In the genomic region with DNA sequence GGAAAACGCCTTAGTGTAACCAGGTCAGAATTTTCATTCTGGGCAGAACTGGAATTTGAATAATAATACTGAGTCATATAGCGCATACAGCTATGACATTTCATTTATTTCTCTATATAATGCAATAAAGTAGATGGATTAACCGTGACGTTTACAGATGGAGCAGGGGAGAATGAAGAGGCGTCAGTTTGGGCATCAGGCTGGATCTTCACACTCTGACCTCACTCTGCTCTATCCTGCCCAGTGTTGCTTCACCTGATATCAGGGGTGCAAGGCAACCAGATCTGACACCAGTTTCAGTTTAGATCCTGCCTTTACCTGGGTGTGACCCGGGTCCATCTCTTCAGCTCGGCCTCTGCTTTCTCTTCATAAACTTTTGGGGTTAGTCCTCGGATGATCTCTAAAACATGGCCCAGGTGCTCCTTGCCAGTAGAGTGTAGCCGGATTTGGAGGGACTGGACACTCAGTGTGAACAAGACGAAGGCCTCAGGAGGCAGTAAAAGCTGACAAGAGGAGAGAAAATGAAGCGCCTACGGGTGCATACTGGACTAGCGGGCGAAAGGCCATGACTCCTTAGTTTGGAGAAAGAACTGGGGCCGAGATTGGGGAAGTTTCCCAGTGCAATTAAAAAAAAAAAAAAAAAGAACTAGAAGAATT, we compare ENCODE assay signal across 8 cellular contexts. TPM values are rescaled to one million over a fixed set of nuclear protein-coding genes. Genes with fewer than 3 reads are reported as not detected.
DNase-seq lines count a peak whose midpoint lies in the region; ATAC-seq and TF ChIP-seq lines count a peak whose summit lies in the region.

No MANE protein-coding gene starts in this region.

- WGBS in gastroesophageal sphincter (ENCODE audit: low coverage in 1 of 2), 2 donors, result 16 to 32% methylated on average over 10 to 13 of the region's 15 CpGs
- WGBS in sigmoid colon, 2 donors, result 16 to 27% methylated on average over 15 of the region's 15 CpGs

- H3K9me3 ChIP-seq in BLaER1 treated with 17β-estradiol and CSF1 and Interleukin-3, amounts not matched to agents 10 nM and 100 nM (replicated peaks in 1 of 11), result 0 out of 22 replicates have a peak, but pooled peaks cover 0 to 7% (median 0%) of the 10 kb centered on the region in 11 experiments
- no peaks in the 10 kb centered on the region for H3K9me3 ChIP-seq in gastroesophageal sphincter
- no peaks in the 10 kb centered on the region for H3K9me3 ChIP-seq in sigmoid colon

- intact Hi-C loops in sigmoid colon (cut with DNase I), result loop anchor here (5.0 to 10.0 kb wide), 5 partner anchors 38 to 525 kb away; partner anchors contain the start of genes CASP2, EPHB6, GSTK1 and TCAF1

- no peak for ATAC-seq in gastroesophageal sphincter

- peaks cover 45% of the 10 kb centered on the region for H3K4me1 Mint-ChIP-seq in T-helper 1 cell treated with Interleukin-12 subunit alpha and Interleukin-12 subunit beta and Interleukin-4 antibody, amounts not matched to agents 30 μg/mL and 1 μg/mL, for 36 hours (ENCODE audit: low read depth)

- no peak for TF ChIP-seq POLR2A in gastroesophageal sphincter (IDR thresholded peaks at IDR 0.05)
- no peak for TF ChIP-seq POLR2A in sigmoid colon (IDR thresholded peaks at IDR 0.05)

- peaks cover 5% of the 10 kb centered on the region for H3K36me3 Mint-ChIP-seq in T-helper 1 cell treated with Interleukin-12 subunit alpha and Interleukin-12 subunit beta and Interleukin-4 antibody, amounts not matched to agents 30 μg/mL and 1 μg/mL, for 36 hours (ENCODE audit: low read depth)

- peak overlapping the region; percentile 81 for H3K4me3 Mint-ChIP-seq in T-helper 1 cell treated with Interleukin-12 subunit alpha and Interleukin-12 subunit beta and Interleukin-4 antibody, amounts not matched to agents 30 μg/mL and 1 μg/mL, for 36 hours

- TF ChIP-seq EP300 in gastroesophageal sphincter (IDR thresholded peaks at IDR 0.05) (no peak), sigmoid colon (IDR thresholded peaks at IDR 0.05) (no peak)

- no peaks in the 10 kb centered on the region for H3K9me3 Mint-ChIP-seq in T-helper 1 cell treated with Interleukin-12 subunit alpha and Interleukin-12 subunit beta and Interleukin-4 antibody, amounts not matched to agents 30 μg/mL and 1 μg/mL, for 36 hours

- TF ChIP-seq CTCF in HFF-Myc (IDR thresholded peaks at IDR 0.05; ENCODE audit: low read depth, low read length, missing control alignments) (no peak), gastroesophageal sphincter (IDR thresholded peaks at IDR 0.05) (no peak), sigmoid colon (IDR thresholded peaks at IDR 0.05) (no peak)

- no peaks in the 10 kb centered on the region for H3K27me3 ChIP-seq in BLaER1 treated with 17β-estradiol and CSF1 and Interleukin-3, amounts not matched to agents 10 nM and 100 nM
- H3K27me3 ChIP-seq in gastroesophageal sphincter, result no peaks in the 10 kb centered on the region
- no peaks in the 10 kb centered on the region for H3K27me3 ChIP-seq in sigmoid colon

- H3K4me1 ChIP-seq in BLaER1 treated with 17β-estradiol and CSF1 and Interleukin-3, amounts not matched to agents 10 nM and 100 nM, result peaks cover 49 to 83% (median 72%) of the 10 kb centered on the region in 10 experiments
- H3K4me1 ChIP-seq in gastroesophageal sphincter (peaks cover 0 to 51% (median 28%) of the 10 kb centered on the region in 3 donors), sigmoid colon (peaks cover 0 to 71% (median 60%) of the 10 kb centered on the region in 4 donors)

- peak overlapping the region; percentile 85 to 100 (median 96) for H3K9ac ChIP-seq in BLaER1 treated with 17β-estradiol and CSF1 and Interleukin-3, amounts not matched to agents 10 nM and 100 nM

- peak overlapping the region; percentile 76 for H3K27ac Mint-ChIP-seq in T-helper 1 cell treated with Interleukin-12 subunit alpha and Interleukin-12 subunit beta and Interleukin-4 antibody, amounts not matched to agents 30 μg/mL and 1 μg/mL, for 36 hours

- DNase-seq in HFF-Myc (ENCODE audit: extremely low read depth, low read depth) (no peak), sigmoid colon (no peak), NOMO-1 treated with dmso at 0.1 percent for 144 hours (lab: John Stamatoyannopoulos, UW; ENCODE audit: unreplicated experiment) (no peak), UCSD-AML1 (lab: John Stamatoyannopoulos, UW; ENCODE audit: unreplicated experiment) (no peak), RPMI8226 (no peak)

- H3K4me2 ChIP-seq in BLaER1 treated with 17β-estradiol and CSF1 and Interleukin-3, amounts not matched to agents 10 nM and 100 nM, result peak overlapping the region; percentile 84 to 99 (median 96)

- peak overlapping the region; percentile 88 to 99 (median 95) for H3K27ac ChIP-seq in BLaER1 treated with 17β-estradiol and CSF1 and Interleukin-3, amounts not matched to agents 10 nM and 100 nM
- H3K27ac ChIP-seq in gastroesophageal sphincter (peak overlapping the region; percentile 96 to 100 (median 99)), sigmoid colon (peak overlapping the region; percentile 97 to 100 (median 100))

- H3K36me3 ChIP-seq in BLaER1 treated with 17β-estradiol and CSF1 and Interleukin-3, amounts not matched to agents 10 nM and 100 nM, result peaks cover 0 to 33% (median 22%) of the 10 kb centered on the region in 11 experiments; a peak in 19 of 22 replicates
- H3K36me3 ChIP-seq in gastroesophageal sphincter, result no peaks in the 10 kb centered on the region
- peaks cover 0 to 15% (median 4%) of the 10 kb centered on the region in 4 donors for H3K36me3 ChIP-seq in sigmoid colon

- peaks cover 12 to 33% (median 25%) of the 10 kb centered on the region in 11 experiments; a peak in 18 of 22 replicates for H4K20me1 ChIP-seq in BLaER1 treated with 17β-estradiol and CSF1 and Interleukin-3, amounts not matched to agents 10 nM and 100 nM

- peak overlapping the region; percentile 86 to 100 (median 97) for H3K4me3 ChIP-seq in BLaER1 treated with 17β-estradiol and CSF1 and Interleukin-3, amounts not matched to agents 10 nM and 100 nM
- peak overlapping the region; percentile 96 for H3K4me3 ChIP-seq in HFF-Myc (replicated peaks; ENCODE audit: low read depth, low read length)
- peak overlapping the region; percentile 71 to 99 for H3K4me3 ChIP-seq in gastroesophageal sphincter
- peak overlapping the region; percentile 82 to 100 (median 91) for H3K4me3 ChIP-seq in sigmoid colon

- no peaks in the 10 kb centered on the region for H3K27me3 Mint-ChIP-seq in T-helper 1 cell treated with Interleukin-12 subunit alpha and Interleukin-12 subunit beta and Interleukin-4 antibody, amounts not matched to agents 30 μg/mL and 1 μg/mL, for 36 hours (ENCODE audit: low read depth)

RNA-seq across cellular contexts. Expression of gene ZYX, which starts 1.4 kb away (rescaled TPM):
- 100 to 1,000 TPM; 111 to 389 (median 146) TPM for total RNA-seq in gastroesophageal sphincter
- total RNA-seq in sigmoid colon, result 100 to 1,000 TPM in 2 of 4 donors, 10 to 100 TPM in 2; 67.3 to 218 (median 120) TPM
- 10 to 100 TPM; 34.4 to 91.3 (median 46.8) TPM for polyA plus RNA-seq in sigmoid colon

RNA-seq across cellular contexts. Expression of gene FAM131B, which starts 17.2 kb away (rescaled TPM):
- total RNA-seq in gastroesophageal sphincter (1 to 10 TPM in 2 of 4 donors, under 1 TPM in 2; 0.31 to 2.4 (median 1.2) TPM), sigmoid colon (10 to 100 TPM in 1 of 4 donors, 1 to 10 TPM in 3; 6.4 to 15.7 (median 6.8) TPM)
- 1 to 10 TPM in 1 of 3 donors, under 1 TPM in 2; under 0.01 to 2.0 (median under 0.01) TPM for polyA plus RNA-seq in sigmoid colon

RNA-seq across cellular contexts. Expression of gene EPHA1, which starts 28.9 kb away (rescaled TPM):
- 1 to 10 TPM in 1 of 4 donors, under 1 TPM in 1, not detected in 2; 0.78 to 2.5 TPM for total RNA-seq in gastroesophageal sphincter
- total RNA-seq in sigmoid colon, result 1 to 10 TPM in 1 of 4 donors, under 1 TPM in 1, not detected in 2; 0.14 to 1.5 TPM
- 10 to 100 TPM in 1 of 3 donors, 1 to 10 TPM in 1, under 1 TPM in 1; 0.92 to 10.2 (median 4.2) TPM for polyA plus RNA-seq in sigmoid colon
